Comparison of ENCODE assay signal across 19 cellular contexts in the genomic region with DNA sequence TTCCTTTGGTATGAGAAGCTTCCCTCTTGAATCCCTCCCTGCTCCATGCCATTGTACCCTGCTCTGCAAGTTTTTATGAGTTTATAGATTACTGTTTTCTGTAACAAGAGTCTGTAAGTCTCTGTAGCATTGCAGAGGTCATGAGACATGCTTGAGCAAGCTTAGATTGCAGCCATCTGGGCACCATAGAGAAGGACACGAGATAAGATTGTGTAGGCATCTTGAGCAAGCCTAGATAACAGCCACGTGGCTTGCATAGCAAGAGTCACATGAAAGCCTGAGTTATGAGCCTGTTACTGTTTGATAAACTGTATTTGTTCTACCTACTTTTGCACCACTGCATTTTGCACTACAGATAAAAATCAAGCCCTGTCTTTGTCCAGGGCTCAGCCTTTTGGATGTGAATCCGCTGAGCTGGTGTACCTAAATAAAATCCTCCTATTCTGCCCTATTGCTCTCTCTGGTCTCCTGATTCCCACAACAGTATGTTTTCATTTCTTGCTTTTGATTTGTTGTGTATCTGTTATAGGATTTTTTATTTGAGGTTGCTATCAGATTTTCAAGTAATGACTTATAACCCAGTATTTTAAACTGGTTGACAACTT.
DNase-seq lines count a peak whose midpoint lies in the region; ATAC-seq lines count a peak whose summit lies in the region.
"Had no signal": no experiment of that assay in that cellular context is flagged by ENCODE, and none has a peak within 500 bp of the region (broad histone marks: within the 10 kb centered on the region; RNA-seq: fewer than 3 reads in every experiment).

No MANE protein-coding gene starts in this region.

- H3K36me3 ChIP-seq in mesendoderm (ENCODE audit: control insufficient read depth, insufficient read depth, low read length), result no peaks in the 10 kb centered on the region
- H3K36me3 ChIP-seq: HAP-1, SJSA1 had no signal

- H2AK5ac ChIP-seq in mesendoderm (ENCODE audit: low read length), result no peak overlapping the region

- H3K4ac ChIP-seq in mesendoderm (ENCODE audit: low read depth, low read length), result no peak overlapping the region

- H3K4me1 ChIP-seq in mesendoderm (ENCODE audit: control insufficient read depth, low read depth, low read length), result no peaks in the 10 kb centered on the region
- H3K4me1 ChIP-seq: HAP-1, SJSA1 had no signal

- no peak overlapping the region for H3K27ac ChIP-seq in mesendoderm (ENCODE audit: low read depth, low read length)
- H3K27ac ChIP-seq: C4-2B, SJSA1 had no signal

- no peak overlapping the region for H3K4me3 ChIP-seq in mesendoderm (ENCODE audit: low read length)
- H3K4me3 ChIP-seq: HAP-1, SJSA1 had no signal

- H3K56ac ChIP-seq in mesendoderm (ENCODE audit: low read length), result no peak overlapping the region

- H3K79me1 ChIP-seq in mesendoderm (ENCODE audit: low read length), result no peaks in the 10 kb centered on the region

- no peaks in the 10 kb centered on the region for H3K79me2 ChIP-seq in mesendoderm (ENCODE audit: control insufficient read depth, insufficient read depth, low read length)

- no peak overlapping the region for H2BK5ac ChIP-seq in mesendoderm (ENCODE audit: low read length)

- ATAC-seq in GM21423 (IDR thresholded peaks at IDR 0.05; ENCODE audit: unreplicated experiment), result no peak
- ATAC-seq: Right ventricle myocardium inferior had no signal

- DNase-seq in NCI-H748 (lab: John Stamatoyannopoulos, UW; ENCODE audit: unreplicated experiment), result peak; percentile 5
- DNase-seq in NCI-H748 treated with DMSO at 0.1 percent for 48 hours (lab: John Stamatoyannopoulos, UW), result no peak
- peak; percentile 10 for DNase-seq in dermis blood vessel endothelial cell
- peak; percentile 26 for DNase-seq in mesendoderm
- no peak for DNase-seq in D341Med (ENCODE audit: low spot score)
- DNase-seq in SW 1271 (lab: John Stamatoyannopoulos, UW), result no peak
- DNase-seq: Calu3; CD8-positive, alpha-beta memory T cell; DMS79 treated with DMSO at 0.1 percent for 48 hours; NCI-H1105; NCI-H146; NCI-H2029; NCI-H2227 treated with DMSO at 0.1 percent for 48 hours; NCI-H510A had no signal

- H3K23ac ChIP-seq in mesendoderm (ENCODE audit: low read length), result no peak overlapping the region

- no peak overlapping the region for H4K5ac ChIP-seq in mesendoderm (ENCODE audit: low read length)

- H3K18ac ChIP-seq in mesendoderm (ENCODE audit: low read length), result no peak overlapping the region

- no CpG with 5 or more reads among the region's 3 CpGs for WGBS in mesendoderm (ENCODE audit: extremely low coverage, insufficient coverage, low lambda C conversion rate)

- H3K4me2 ChIP-seq in mesendoderm (ENCODE audit: low read length), result no peak overlapping the region

- no peaks in the 10 kb centered on the region for H3K27me3 ChIP-seq in mesendoderm (ENCODE audit: insufficient read depth, low read length, poor library complexity)
- H3K27me3 ChIP-seq: SJSA1 had no signal

- no peak overlapping the region for H2BK120ac ChIP-seq in mesendoderm (ENCODE audit: low read depth, low read length)

- no peak overlapping the region for H2BK15ac ChIP-seq in mesendoderm (replicated peaks; ENCODE audit: low read depth)

- no peak overlapping the region for H3K9ac ChIP-seq in mesendoderm (ENCODE audit: low read length)

- no peak overlapping the region for H4K8ac ChIP-seq in mesendoderm (ENCODE audit: low read depth, low read length)

Comparison
In these comparisons a context has a peak if more than half of its experiments do, and no peak if none do; other contexts are left out.
1. DNase-seq: peak in NCI-H748 (single experiment), dermis blood vessel endothelial cell (single experiment) and mesendoderm (single experiment); none in NCI-H748 treated with DMSO at 0.1 percent for 48 hours (single experiment), D341Med (single experiment) and SW 1271 (0 of 2).